8 cellular contexts compared by ENCODE assay signal in genomic region chr2:90322977-90323376, GRCh38.
A peak's percentile ranks its signal among the peaks of the same experiment; 100 is the strongest.
DNase-seq lines count a peak whose midpoint lies in the region; ATAC-seq and TF ChIP-seq lines count a peak whose summit lies in the region.
"Not testable (repeated sequence)": the region's sequence is repeated elsewhere in the genome, so short reads cannot be mapped to it uniquely, and the experiment has no call there.

No MANE protein-coding gene starts in this region.

- TF ChIP-seq CTCF in AG04450 (IDR thresholded peaks at IDR 0.05; ENCODE audit: low read depth, low read length); H9 (conservative IDR thresholded peaks at IDR 0.05); choroid plexus epithelial cell (conservative IDR thresholded peaks at IDR 0.05; ENCODE audit: low read depth, low read length): not testable (repeated sequence)

- H3K4me1 ChIP-seq in H9 (ENCODE audit: insufficient read depth, low read length): not testable (repeated sequence)

- not testable (repeated sequence) for H2AK5ac ChIP-seq in H9 (ENCODE audit: insufficient read length, low read length)

- intact Hi-C loops in sciatic nerve (cut with DNase I): not testable (repeated sequence)

- H2BK20ac ChIP-seq in H9 (ENCODE audit: low read depth, low read length, poor library complexity, severe bottlenecking): not testable (repeated sequence)

- H3K27ac ChIP-seq in AG04450 (ENCODE audit: low read depth, low read length); H9 (ENCODE audit: insufficient read length, low read depth, low read length): not testable (repeated sequence)

- peaks cover 12% of the 10 kb centered on the region for H3K27me3 Mint-ChIP-seq in H9 (ENCODE audit: low read depth)
- peaks cover 4 to 12% of the 10 kb centered on the region in 2 donors for H3K27me3 Mint-ChIP-seq in T-cell
- H3K27me3 Mint-ChIP-seq in activated CD8-positive, alpha-beta memory T cell treated with anti-CD3 and anti-CD28 coated beads, Interleukin-2, amount 10 ng/mL, durations not matched to agents 7 days and 5 days; activated naive CD8-positive, alpha-beta T cell: not testable (repeated sequence)

- H3T11ph ChIP-seq in H9 (ENCODE audit: low read length): not testable (repeated sequence)

- not testable (repeated sequence) for H3K79me2 ChIP-seq in H9 (ENCODE audit: insufficient read depth, low read length)

- 0 out of 2 replicates have a peak overlapping the region, but pooled peaks have one; percentile 10 for H3K4me3 ChIP-seq in AG04450 (ENCODE audit: low read depth, low read length)
- peak overlapping the region; percentile 36 for H3K4me3 ChIP-seq in choroid plexus epithelial cell (ENCODE audit: low read depth, low read length)

- not testable (repeated sequence) for H3K23ac ChIP-seq in H9 (ENCODE audit: insufficient read length, low read depth, low read length)

- not testable (repeated sequence) for H2AFZ ChIP-seq in H9 (ENCODE audit: low read length)

- H3K23me2 ChIP-seq in H9 (ENCODE audit: insufficient read length, low read depth, low read length, poor library complexity, severe bottlenecking): not testable (repeated sequence)

- not testable (repeated sequence) for ATAC-seq in T-cell (replicated peaks in 1 of 4); activated CD8-positive, alpha-beta memory T cell treated with anti-CD3 and anti-CD28 coated beads, Interleukin-2, amount 10 ng/mL, durations not matched to agents 7 days and 5 days; sciatic nerve

- CTCF ChIA-PET in AG04450 (lab: Charles Lee) (interaction anchor here (0.7 to 1.1 kb wide), 2 partner anchors 1156 to 1859 kb away, joined by 3 to 4 read pairs; no protein-coding TSS in a partner anchor), T-cell (lab: Charles Lee) (interaction anchor here in 1 of 2 donors (0.7 kb wide), 1 partner anchor 366 kb away, joined by 3 read pairs; no protein-coding TSS in a partner anchor)
- CTCF ChIA-PET in activated CD8-positive, alpha-beta memory T cell treated with anti-CD3 and anti-CD28 coated beads, Interleukin-2, amount 10 ng/mL, durations not matched to agents 7 days and 5 days (lab: Charles Lee): not testable (repeated sequence)

- not testable (repeated sequence) for H3K14ac ChIP-seq in H9 (ENCODE audit: insufficient read depth, low read length)

- H4K20me1 ChIP-seq in H9 (ENCODE audit: control insufficient read depth, insufficient read depth, insufficient read length): not testable (repeated sequence)

- H3K27me3 ChIP-seq in AG04450 (ENCODE audit: control insufficient read depth, insufficient read depth, low read length): peaks cover 13% of the 10 kb centered on the region
- not testable (repeated sequence) for H3K27me3 ChIP-seq in H9 (ENCODE audit: insufficient read depth, low read length)

- not testable (repeated sequence) for H3K4ac ChIP-seq in H9 (ENCODE audit: low read depth, low read length)

- H3K79me1 ChIP-seq in H9 (ENCODE audit: insufficient read depth, low read depth, low read length, poor library complexity, severe bottlenecking): not testable (repeated sequence)

- H2BK5ac ChIP-seq in H9 (ENCODE audit: insufficient read length, low read length): not testable (repeated sequence)

- not testable (repeated sequence) for DNase-seq in AG04450 (ENCODE audit: low read depth, low spot score); H9; T-cell; activated CD8-positive, alpha-beta memory T cell treated with anti-CD3 and anti-CD28 coated beads, Interleukin-2, amount 10 ng/mL, durations not matched to agents 7 days and 5 days
- DNase-seq in choroid plexus epithelial cell (ENCODE audit: low read depth) (peak; percentile 1), left kidney (ENCODE audit: low read depth, low spot score) (peak; percentile 0), sciatic nerve (ENCODE audit: low spot score) (peak; percentile 47)

- H4K8ac ChIP-seq in H9 (replicated peaks; ENCODE audit: insufficient read length, low read depth, low read length): not testable (repeated sequence)

- H3K4me2 ChIP-seq in H9 (ENCODE audit: insufficient read depth, insufficient read length, low read length): not testable (repeated sequence)

- H2BK120ac ChIP-seq in H9 (ENCODE audit: low read depth, low read length, poor library complexity, severe bottlenecking): not testable (repeated sequence)

- H3K36me3 Mint-ChIP-seq in H9 (ENCODE audit: insufficient read depth in 1 of 3, low read depth in 3 of 3); T-cell; activated CD8-positive, alpha-beta memory T cell treated with anti-CD3 and anti-CD28 coated beads, Interleukin-2, amount 10 ng/mL, durations not matched to agents 7 days and 5 days; activated naive CD8-positive, alpha-beta T cell: not testable (repeated sequence)

- not testable (repeated sequence) for H3K4me1 Mint-ChIP-seq in H9; T-cell; activated CD8-positive, alpha-beta memory T cell treated with anti-CD3 and anti-CD28 coated beads, Interleukin-2, amount 10 ng/mL, durations not matched to agents 7 days and 5 days; activated naive CD8-positive, alpha-beta T cell (ENCODE audit: low read depth)

- not testable (repeated sequence) for H2BK12ac ChIP-seq in H9 (ENCODE audit: insufficient read length, low read depth, low read length)

- not testable (repeated sequence) for H4K5ac ChIP-seq in H9 (ENCODE audit: insufficient read length, low read depth, low read length)

- not testable (repeated sequence) for H3K56ac ChIP-seq in H9 (ENCODE audit: insufficient read length, low read depth, low read length)

- peak overlapping the region; percentile 37 to 77; a peak in 4 of 5 replicates for H3K4me3 Mint-ChIP-seq in H9
- H3K4me3 Mint-ChIP-seq in T-cell: peak overlapping the region; percentile 64 to 76 (median 71)
- peak overlapping the region; percentile 41 for H3K4me3 Mint-ChIP-seq in activated CD8-positive, alpha-beta memory T cell treated with anti-CD3 and anti-CD28 coated beads, Interleukin-2, amount 10 ng/mL, durations not matched to agents 7 days and 5 days
- peak overlapping the region; percentile 78 for H3K4me3 Mint-ChIP-seq in activated naive CD8-positive, alpha-beta T cell

- not testable (repeated sequence) for H3K18ac ChIP-seq in H9 (ENCODE audit: insufficient read length, low read depth, low read length)

- H3K9me3 ChIP-seq in AG04450 (ENCODE audit: control insufficient read depth, insufficient read depth, low read length); H9 (ENCODE audit: control insufficient read depth, low read depth, low read length): not testable (repeated sequence)

- POLR2A ChIA-PET in AG04450 (lab: Yijun Ruan, JAX): not testable (repeated sequence)
- POLR2A ChIA-PET in T-cell (lab: Charles Lee): interaction anchor here in 1 of 2 donors (0.7 kb wide), 1 partner anchor 1156 kb away, joined by 4 read pairs; no protein-coding TSS in a partner anchor

- WGBS in H9 (ENCODE audit: extremely low coverage, insufficient read length, low lambda C conversion rate): no CpG with 5 or more reads among the region's 28 CpGs

- H3K9ac ChIP-seq in H9 (ENCODE audit: extremely low read depth, insufficient read length, low read length): not testable (repeated sequence)

- H3K9me3 Mint-ChIP-seq in H9; T-cell; activated CD8-positive, alpha-beta memory T cell treated with anti-CD3 and anti-CD28 coated beads, Interleukin-2, amount 10 ng/mL, durations not matched to agents 7 days and 5 days (ENCODE audit: low read depth); activated naive CD8-positive, alpha-beta T cell (ENCODE audit: low read depth): not testable (repeated sequence)

- not testable (repeated sequence) for H4K91ac ChIP-seq in H9 (ENCODE audit: insufficient read length, low read depth, low read length)

- not testable (repeated sequence) for H3K27ac Mint-ChIP-seq in H9; T-cell; activated naive CD8-positive, alpha-beta T cell
- peak overlapping the region; percentile 73 for H3K27ac Mint-ChIP-seq in activated CD8-positive, alpha-beta memory T cell treated with anti-CD3 and anti-CD28 coated beads, Interleukin-2, amount 10 ng/mL, durations not matched to agents 7 days and 5 days

- not testable (repeated sequence) for H2BK15ac ChIP-seq in H9 (ENCODE audit: low read depth, low read length)
